Comparison of ENCODE assay signal across 2 cellular contexts in genomic region chr1:224919508-224919907, GRCh38.
TF ChIP-seq lines count a peak whose summit lies in the region.

No MANE protein-coding gene starts in this region.

TF ChIP-seq in SK-N-SH treated with all-trans-retinoic acid at 6 μM for 48 hours, 23 proteins besides CTCF, POLR2A, EP300 and RAD21 (continued from another document):
- TF ChIP-seq CREB5 (CRISPR knock-in tag; IDR thresholded peaks at IDR 0.05; ENCODE audit: low read depth) (no peak), ZFP3 (CRISPR knock-in tag; IDR thresholded peaks at IDR 0.05) (no peak), ZC3H10 (CRISPR knock-in tag; IDR thresholded peaks at IDR 0.05) (no peak), TCF4 (CRISPR knock-in tag; IDR thresholded peaks at IDR 0.05; ENCODE audit: borderline replicate concordance) (no peak), CSDC2 (CRISPR knock-in tag; IDR thresholded peaks at IDR 0.05) (no peak), ARNTL (CRISPR knock-in tag; IDR thresholded peaks at IDR 0.05; ENCODE audit: borderline replicate concordance, low read depth) (no peak), CSRNP3 (CRISPR knock-in tag; IDR thresholded peaks at IDR 0.05) (no peak), TSHZ2 (CRISPR knock-in tag; IDR thresholded peaks at IDR 0.05) (no peak), ZNF70 (CRISPR knock-in tag; IDR thresholded peaks at IDR 0.05) (no peak), BACH2 (CRISPR knock-in tag; IDR thresholded peaks at IDR 0.05; ENCODE audit: borderline replicate concordance) (no peak), ZNF565 (CRISPR knock-in tag; conservative IDR thresholded peaks at IDR 0.05; ENCODE audit: low read depth) (no peak), TOX (CRISPR knock-in tag; IDR thresholded peaks at IDR 0.05; ENCODE audit: borderline replicate concordance) (no peak), SNAI2 (CRISPR knock-in tag; IDR thresholded peaks at IDR 0.05) (no peak), OSR1 (CRISPR knock-in tag; IDR thresholded peaks at IDR 0.05) (no peak)

TF ChIP-seq in HepG2, 621 proteins besides CTCF, POLR2A, EP300 and RAD21 (continued from another document):
- TF ChIP-seq THAP8 (CRISPR knock-in tag; IDR thresholded peaks at IDR 0.05; ENCODE audit: borderline replicate concordance) (no peak), TRIM24 (CRISPR knock-in tag; IDR thresholded peaks at IDR 0.05) (no peak), ZNF12 (CRISPR knock-in tag; IDR thresholded peaks at IDR 0.05) (no peak), TGIF2 (CRISPR knock-in tag; IDR thresholded peaks at IDR 0.05) (no peak), ZNF776 (CRISPR knock-in tag; IDR thresholded peaks at IDR 0.05) (no peak), BCLAF1 (IDR thresholded peaks at IDR 0.05) (no peak), ZNF414 (CRISPR knock-in tag; IDR thresholded peaks at IDR 0.05) (no peak), SETDB1 (CRISPR knock-in tag; IDR thresholded peaks at IDR 0.05; ENCODE audit: borderline replicate concordance) (no peak), IKZF5 (CRISPR knock-in tag; IDR thresholded peaks at IDR 0.05) (no peak), PHF20 (CRISPR knock-in tag; IDR thresholded peaks at IDR 0.05) (no peak), FOXJ3 (CRISPR knock-in tag; IDR thresholded peaks at IDR 0.05; ENCODE audit: borderline replicate concordance) (no peak), ESRRA (CRISPR knock-in tag; IDR thresholded peaks at IDR 0.05; ENCODE audit: low read depth) (no peak)
